ENCODE assay signal across 15 cellular contexts in the genomic region with DNA sequence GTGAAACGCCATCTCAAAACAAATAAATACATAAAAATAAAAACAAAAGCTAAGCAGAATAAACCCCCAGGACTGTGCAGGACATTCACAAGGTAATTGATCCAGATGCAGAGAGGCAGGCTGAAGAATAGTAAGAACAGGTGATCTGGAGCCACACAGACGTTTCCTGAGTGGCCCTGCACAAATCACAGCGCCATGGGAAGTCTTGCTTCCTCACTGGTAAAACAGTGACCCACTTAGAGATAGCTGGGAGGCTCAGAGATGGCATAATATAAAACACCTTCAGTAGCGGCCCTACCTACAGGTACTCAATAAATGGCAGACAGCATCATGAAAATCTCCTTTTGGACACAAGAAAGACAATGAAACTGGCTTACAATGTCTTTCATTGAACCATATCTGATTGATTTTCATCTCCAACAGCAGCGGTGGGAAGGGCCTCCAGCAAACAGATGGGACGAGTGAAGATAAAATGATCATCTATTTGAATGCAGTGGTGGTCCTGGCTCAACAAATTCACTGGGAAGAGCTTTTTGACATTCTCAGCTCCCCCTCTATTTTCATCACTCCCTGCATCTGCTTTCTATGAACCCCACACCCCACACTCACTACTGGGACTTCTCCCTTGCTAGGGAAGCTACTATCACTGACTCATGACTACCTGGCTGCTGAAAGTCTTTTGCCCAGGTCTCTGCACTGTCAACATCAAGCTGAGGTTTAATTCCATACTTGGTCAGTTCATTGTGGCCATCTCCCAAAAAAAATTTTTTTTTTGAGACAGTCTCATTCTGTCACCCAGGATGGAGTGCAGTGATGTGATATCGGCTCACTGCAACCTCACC.
A peak's percentile ranks its signal among the peaks of the same experiment; 100 is the strongest.
DNase-seq lines count a peak whose midpoint lies in the region; ATAC-seq and TF ChIP-seq lines count a peak whose summit lies in the region.
"Had no signal": no experiment of that assay in that cellular context is flagged by ENCODE, and none has a peak within 500 bp of the region (broad histone marks: within the 10 kb centered on the region; RNA-seq: fewer than 3 reads in every experiment).

No MANE protein-coding gene starts in this region.

- peak overlapping the region; percentile 13 for H3K27ac Mint-ChIP-seq in T-helper 1 cell treated with Interleukin-12 subunit alpha and Interleukin-12 subunit beta and Interleukin-4 antibody, amounts not matched to agents 30 μg/mL and 1 μg/mL, for 36 hours

- 86% methylated on average over 7 of the region's 7 CpGs for WGBS in ectodermal cell, 2 experiments

- H3K27me3 Mint-ChIP-seq in T-helper 1 cell treated with Interleukin-12 subunit alpha and Interleukin-12 subunit beta and Interleukin-4 antibody, amounts not matched to agents 30 μg/mL and 1 μg/mL, for 36 hours (ENCODE audit: low read depth): no peaks in the 10 kb centered on the region

- H3K27ac ChIP-seq in ectodermal cell (ENCODE audit: insufficient read depth, low read depth, low read length, poor library complexity, severe bottlenecking) (peak overlapping the region; percentile 5), neutrophil (peak overlapping the region; percentile 41)
- H3K27ac ChIP-seq: WERI-Rb-1 had no signal

- H3K4me3 Mint-ChIP-seq in T-helper 1 cell treated with Interleukin-12 subunit alpha and Interleukin-12 subunit beta and Interleukin-4 antibody, amounts not matched to agents 30 μg/mL and 1 μg/mL, for 36 hours: no peak overlapping the region

- H3K4me3 ChIP-seq in ectodermal cell (ENCODE audit: insufficient read depth, low read depth, low read length): no peak overlapping the region
- H3K4me3 ChIP-seq in neutrophil (ENCODE audit: low read depth in 1 of 2, low read length in 1 of 2): no peak overlapping the region
- H3K4me3 ChIP-seq: transverse colon had no signal

- peaks cover 41% of the 10 kb centered on the region for H3K4me1 Mint-ChIP-seq in T-helper 1 cell treated with Interleukin-12 subunit alpha and Interleukin-12 subunit beta and Interleukin-4 antibody, amounts not matched to agents 30 μg/mL and 1 μg/mL, for 36 hours (ENCODE audit: low read depth)

- no peaks in the 10 kb centered on the region for H3K9me3 Mint-ChIP-seq in T-helper 1 cell treated with Interleukin-12 subunit alpha and Interleukin-12 subunit beta and Interleukin-4 antibody, amounts not matched to agents 30 μg/mL and 1 μg/mL, for 36 hours

- H3K4me1 ChIP-seq in ectodermal cell (ENCODE audit: control insufficient read depth, insufficient read depth, low read length): peaks cover 37% of the 10 kb centered on the region
- H3K4me1 ChIP-seq in neutrophil (ENCODE audit: control insufficient read depth in 1 of 2, insufficient read depth in 1 of 2, low read depth in 1 of 2, low read length in 1 of 2): peaks cover 54 to 61% of the 10 kb centered on the region in 2 experiments

- H3K9me3 ChIP-seq in ectodermal cell (ENCODE audit: control insufficient read depth, low read length) (no peaks in the 10 kb centered on the region), neutrophil (no peaks in the 10 kb centered on the region)
- H3K9me3 ChIP-seq: transverse colon had no signal

- no peak for TF ChIP-seq CTCF in neutrophil (IDR thresholded peaks at IDR 0.05)

- DNase-seq in T-helper 1 cell (no peak), NCI-H69 (lab: John Stamatoyannopoulos, UW) (peak; percentile 13), NCI-H1105 treated with DMSO at 0.1 percent for 48 hours (lab: John Stamatoyannopoulos, UW) (no peak), Right ventricle myocardium inferior (ENCODE audit: missing footprints) (no peak)
- DNase-seq: DMS79 treated with DMSO at 0.1 percent for 48 hours, NCI-H1417 treated with DMSO at 0.1 percent for 48 hours, NCI-H748 treated with DMSO at 0.1 percent for 48 hours, SHP77, transverse colon, WERI-Rb-1 had no signal

- no peak for ATAC-seq in HG03095 (IDR thresholded peaks at IDR 0.05; ENCODE audit: unreplicated experiment)
- ATAC-seq in Right ventricle myocardium inferior: no peak
- ATAC-seq: HCT116 had no signal

- intact Hi-C loops in Right ventricle myocardium inferior (cut with DNase I): loop anchor here (5.0 kb wide), 1 partner anchor 51 kb away; no protein-coding TSS in a partner anchor

- H3K36me3 ChIP-seq in ectodermal cell (ENCODE audit: control insufficient read depth, insufficient read depth, low read length) (no peaks in the 10 kb centered on the region), neutrophil (peaks cover 22% of the 10 kb centered on the region)
- H3K36me3 ChIP-seq: transverse colon, WERI-Rb-1 had no signal

- H3K27me3 ChIP-seq in ectodermal cell (ENCODE audit: control insufficient read depth, insufficient read depth, low read length, poor library complexity, severe bottlenecking) (no peaks in the 10 kb centered on the region), neutrophil (no peaks in the 10 kb centered on the region)
- H3K27me3 ChIP-seq: transverse colon had no signal

- H3K36me3 Mint-ChIP-seq in T-helper 1 cell treated with Interleukin-12 subunit alpha and Interleukin-12 subunit beta and Interleukin-4 antibody, amounts not matched to agents 30 μg/mL and 1 μg/mL, for 36 hours (ENCODE audit: low read depth): peaks cover 30% of the 10 kb centered on the region
